Comparison of ENCODE assay signal across 17 cellular contexts in the genomic region with DNA sequence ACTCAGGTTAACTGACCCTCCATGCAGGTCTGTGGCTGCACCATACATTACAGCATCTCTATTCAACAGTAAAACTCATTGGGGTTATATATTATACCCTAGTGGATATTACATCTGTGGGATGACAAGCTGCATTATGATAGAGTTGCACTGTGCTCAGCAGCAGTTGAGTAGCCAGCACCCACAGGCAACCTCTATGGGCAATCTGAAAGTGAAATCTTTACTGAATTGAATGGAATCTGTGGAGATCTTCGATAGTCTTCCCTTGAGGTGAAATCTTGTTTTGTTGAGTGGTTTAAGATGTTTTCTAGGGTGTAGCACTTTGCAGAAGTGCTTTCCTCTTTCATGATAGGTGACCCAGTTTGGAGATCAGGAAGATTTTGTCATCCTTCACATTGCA.
A peak's percentile ranks its signal among the peaks of the same experiment; 100 is the strongest.
DNase-seq lines count a peak whose midpoint lies in the region; ATAC-seq and TF ChIP-seq lines count a peak whose summit lies in the region.
"Had no signal": no experiment of that assay in that cellular context is flagged by ENCODE, and none has a peak within 500 bp of the region (broad histone marks: within the 10 kb centered on the region; RNA-seq: fewer than 3 reads in every experiment).

No MANE protein-coding gene starts in this region.

- no peaks in the 10 kb centered on the region for H3K4me1 ChIP-seq in uterus
- peaks cover 0 to 24% (median 4%) of the 10 kb centered on the region in 4 donors for H3K4me1 ChIP-seq in right lobe of liver

- no peaks in the 10 kb centered on the region for H3K36me3 ChIP-seq in uterus
- no peaks in the 10 kb centered on the region for H3K36me3 ChIP-seq in right lobe of liver
- H3K36me3 ChIP-seq: gastrocnemius medialis, left ventricle myocardium inferior had no signal

- intact Hi-C loops in uterus (cut with DNase I; ENCODE audit: low total_unique reads) = no loop called here
- intact Hi-C loops in right lobe of liver (cut with DNase I) = no loop called here

- H3K27ac ChIP-seq in uterus = peak overlapping the region; percentile 82 to 90
- H3K27ac ChIP-seq in right lobe of liver = no peak overlapping the region
- H3K27ac ChIP-seq: left ventricle myocardium inferior had no signal

- H3K27me3 Mint-ChIP-seq in activated naive CD8-positive, alpha-beta T cell treated with anti-CD3 and anti-CD28 coated beads, Interleukin-2, amount 10 ng/mL, durations not matched to agents 7 days and 5 days = no peaks in the 10 kb centered on the region
- no peaks in the 10 kb centered on the region for H3K27me3 Mint-ChIP-seq in activated naive CD8-positive, alpha-beta T cell treated with anti-CD3 and anti-CD28 coated beads, Interleukin-2, amount 50 U/mL, for 24 hours
- no peaks in the 10 kb centered on the region for H3K27me3 Mint-ChIP-seq in activated T-helper 17 cell treated with anti-CD3 and anti-CD28 coated beads, Interleukin-2, amount 50 U/mL, for 72 hours
- no peaks in the 10 kb centered on the region for H3K27me3 Mint-ChIP-seq in natural killer cell treated with Interleukin-12 subunit alpha and Interleukin-12 subunit beta and Interleukin-15 and Interleukin-18, amount 100 ng/mL, for 72 hours

- no peak for ATAC-seq in activated naive CD8-positive, alpha-beta T cell treated with anti-CD3 and anti-CD28 coated beads, Interleukin-2, amount 10 ng/mL, durations not matched to agents 7 days and 5 days (ENCODE audit: low read depth)
- ATAC-seq in activated naive CD8-positive, alpha-beta T cell treated with anti-CD3 and anti-CD28 coated beads, Interleukin-2, amount 50 U/mL, for 24 hours = no peak
- ATAC-seq in activated T-helper 17 cell treated with anti-CD3 and anti-CD28 coated beads, Interleukin-2, amount 50 U/mL, for 72 hours (replicated peaks) = peak; percentile 22
- ATAC-seq in natural killer cell treated with Interleukin-12 subunit alpha and Interleukin-12 subunit beta and Interleukin-15 and Interleukin-18, amount 100 ng/mL, for 72 hours = no peak
- no peak for ATAC-seq in esophagus mucosa
- ATAC-seq in right lobe of liver = no peak
- ATAC-seq: activated T-cell treated with anti-CD3 and anti-CD28 coated beads, Interleukin-2, amount 50 U/mL, for 72 hours; gastrocnemius medialis had no signal

- WGBS in right lobe of liver (ENCODE audit: insufficient coverage, low coverage, low lambda C conversion rate, missing lambda C conversion rate) = 86% methylated on average over 1 of the region's 1 CpG

- H3K27me3 ChIP-seq in uterus = no peaks in the 10 kb centered on the region
- H3K27me3 ChIP-seq in right lobe of liver = no peaks in the 10 kb centered on the region
- H3K27me3 ChIP-seq: gastrocnemius medialis had no signal

- DNase-seq in activated naive CD8-positive, alpha-beta T cell treated with anti-CD3 and anti-CD28 coated beads, Interleukin-2, amount 10 ng/mL, durations not matched to agents 7 days and 5 days = no peak
- DNase-seq in activated naive CD8-positive, alpha-beta T cell treated with anti-CD3 and anti-CD28 coated beads, Interleukin-2, amount 50 U/mL, for 24 hours = no peak
- no peak for DNase-seq in natural killer cell treated with Interleukin-12 subunit alpha and Interleukin-12 subunit beta and Interleukin-15 and Interleukin-18, amount 100 ng/mL, for 72 hours (ENCODE audit: low spot score)
- no peak for DNase-seq in uterus
- DNase-seq in NCI-H82 (lab: John Stamatoyannopoulos, UW) = no peak
- DNase-seq in right lobe of liver = no peak
- DNase-seq: activated CD4-positive, alpha-beta T cell treated with anti-CD3 and anti-CD28 coated beads for 48 hours; activated T-cell treated with anti-CD3 and anti-CD28 coated beads, Interleukin-2, amount 50 U/mL, for 72 hours; anterior cingulate cortex; gastrocnemius medialis; left ventricle myocardium inferior; NCI-H1694; NCI-H2227 treated with DMSO at 0.1 percent for 48 hours; posterior cingulate gyrus; SK-N-SH had no signal

- peaks cover 8% of the 10 kb centered on the region for H3K9me3 Mint-ChIP-seq in activated naive CD8-positive, alpha-beta T cell treated with anti-CD3 and anti-CD28 coated beads, Interleukin-2, amount 10 ng/mL, durations not matched to agents 7 days and 5 days
- no peaks in the 10 kb centered on the region for H3K9me3 Mint-ChIP-seq in activated naive CD8-positive, alpha-beta T cell treated with anti-CD3 and anti-CD28 coated beads, Interleukin-2, amount 50 U/mL, for 24 hours
- peaks cover 4% of the 10 kb centered on the region for H3K9me3 Mint-ChIP-seq in activated T-helper 17 cell treated with anti-CD3 and anti-CD28 coated beads, Interleukin-2, amount 50 U/mL, for 72 hours
- H3K9me3 Mint-ChIP-seq in natural killer cell treated with Interleukin-12 subunit alpha and Interleukin-12 subunit beta and Interleukin-15 and Interleukin-18, amount 100 ng/mL, for 72 hours = peaks cover 2% of the 10 kb centered on the region
- H3K9me3 Mint-ChIP-seq: activated T-cell treated with anti-CD3 and anti-CD28 coated beads, Interleukin-2, amount 50 U/mL, for 72 hours had no signal

- peaks cover 11% of the 10 kb centered on the region for H3K36me3 Mint-ChIP-seq in activated naive CD8-positive, alpha-beta T cell treated with anti-CD3 and anti-CD28 coated beads, Interleukin-2, amount 10 ng/mL, durations not matched to agents 7 days and 5 days
- H3K36me3 Mint-ChIP-seq in activated naive CD8-positive, alpha-beta T cell treated with anti-CD3 and anti-CD28 coated beads, Interleukin-2, amount 50 U/mL, for 24 hours (ENCODE audit: low read depth) = peaks cover 2% of the 10 kb centered on the region
- no peaks in the 10 kb centered on the region for H3K36me3 Mint-ChIP-seq in activated T-helper 17 cell treated with anti-CD3 and anti-CD28 coated beads, Interleukin-2, amount 50 U/mL, for 72 hours (ENCODE audit: low read depth)
- H3K36me3 Mint-ChIP-seq in natural killer cell treated with Interleukin-12 subunit alpha and Interleukin-12 subunit beta and Interleukin-15 and Interleukin-18, amount 100 ng/mL, for 72 hours = no peaks in the 10 kb centered on the region

- TF ChIP-seq POLR2A in uterus (IDR thresholded peaks at IDR 0.05) (no peak), right lobe of liver (IDR thresholded peaks at IDR 0.05) (no peak)

- peak overlapping the region; percentile 56 for H3K4me3 Mint-ChIP-seq in activated naive CD8-positive, alpha-beta T cell treated with anti-CD3 and anti-CD28 coated beads, Interleukin-2, amount 10 ng/mL, durations not matched to agents 7 days and 5 days
- H3K4me3 Mint-ChIP-seq in activated naive CD8-positive, alpha-beta T cell treated with anti-CD3 and anti-CD28 coated beads, Interleukin-2, amount 50 U/mL, for 24 hours = no peak overlapping the region
- H3K4me3 Mint-ChIP-seq in activated T-helper 17 cell treated with anti-CD3 and anti-CD28 coated beads, Interleukin-2, amount 50 U/mL, for 72 hours = peak overlapping the region; percentile 44
- H3K4me3 Mint-ChIP-seq in natural killer cell treated with Interleukin-12 subunit alpha and Interleukin-12 subunit beta and Interleukin-15 and Interleukin-18, amount 100 ng/mL, for 72 hours = peak overlapping the region; percentile 45

- POLR2A ChIA-PET in activated naive CD8-positive, alpha-beta T cell treated with anti-CD3 and anti-CD28 coated beads, Interleukin-2, amount 10 ng/mL, durations not matched to agents 7 days and 5 days (lab: Charles Lee) = no interaction called here

- H3K4me1 Mint-ChIP-seq in activated naive CD8-positive, alpha-beta T cell treated with anti-CD3 and anti-CD28 coated beads, Interleukin-2, amount 10 ng/mL, durations not matched to agents 7 days and 5 days = peaks cover 33% of the 10 kb centered on the region
- H3K4me1 Mint-ChIP-seq in activated naive CD8-positive, alpha-beta T cell treated with anti-CD3 and anti-CD28 coated beads, Interleukin-2, amount 50 U/mL, for 24 hours = peaks cover 57% of the 10 kb centered on the region
- H3K4me1 Mint-ChIP-seq in activated T-helper 17 cell treated with anti-CD3 and anti-CD28 coated beads, Interleukin-2, amount 50 U/mL, for 72 hours = peaks cover 43% of the 10 kb centered on the region
- H3K4me1 Mint-ChIP-seq in natural killer cell treated with Interleukin-12 subunit alpha and Interleukin-12 subunit beta and Interleukin-15 and Interleukin-18, amount 100 ng/mL, for 72 hours (ENCODE audit: low read depth in 2 of 2) = peaks cover 55 to 56% of the 10 kb centered on the region in 2 donors

- TF ChIP-seq CTCF in uterus (IDR thresholded peaks at IDR 0.05) (no peak), right lobe of liver (IDR thresholded peaks at IDR 0.05) (no peak)

- H3K9me3 ChIP-seq in uterus (no peaks in the 10 kb centered on the region), right lobe of liver (no peaks in the 10 kb centered on the region)
- H3K9me3 ChIP-seq: gastrocnemius medialis, left ventricle myocardium inferior, SK-N-SH had no signal

- peak overlapping the region; percentile 43 for H3K27ac Mint-ChIP-seq in activated naive CD8-positive, alpha-beta T cell treated with anti-CD3 and anti-CD28 coated beads, Interleukin-2, amount 10 ng/mL, durations not matched to agents 7 days and 5 days
- H3K27ac Mint-ChIP-seq in activated naive CD8-positive, alpha-beta T cell treated with anti-CD3 and anti-CD28 coated beads, Interleukin-2, amount 50 U/mL, for 24 hours = no peak overlapping the region
- peak overlapping the region; percentile 49 for H3K27ac Mint-ChIP-seq in activated T-helper 17 cell treated with anti-CD3 and anti-CD28 coated beads, Interleukin-2, amount 50 U/mL, for 72 hours
- H3K27ac Mint-ChIP-seq in natural killer cell treated with Interleukin-12 subunit alpha and Interleukin-12 subunit beta and Interleukin-15 and Interleukin-18, amount 100 ng/mL, for 72 hours = peak overlapping the region; percentile 90
- H3K27ac Mint-ChIP-seq: activated T-cell treated with anti-CD3 and anti-CD28 coated beads, Interleukin-2, amount 50 U/mL, for 72 hours had no signal

- H3K4me3 ChIP-seq in uterus (no peak overlapping the region), right lobe of liver (no peak overlapping the region)
- H3K4me3 ChIP-seq: gastrocnemius medialis, left ventricle myocardium inferior had no signal

Comparison
In these comparisons a context has a peak if more than half of its experiments do, and no peak if none do; other contexts are left out.
1. H3K27ac ChIP-seq: peak in uterus (2 of 2); none in right lobe of liver (0 of 3).